Comparison of ENCODE assay signal across 1 cellular context in genomic region chr4:23891064-23891421, GRCh38.
TF ChIP-seq lines count a peak whose summit lies in the region.

No MANE protein-coding gene starts in this region.

TF ChIP-seq in HepG2, 621 proteins besides CTCF, POLR2A, EP300 and RAD21 (continues in another document):
- TF ChIP-seq ZNF687 (CRISPR knock-in tag; IDR thresholded peaks at IDR 0.05) (no peak), TCF7 (IDR thresholded peaks at IDR 0.05; ENCODE audit: low read depth) (no peak), ZNF773 (CRISPR knock-in tag; IDR thresholded peaks at IDR 0.05; ENCODE audit: borderline replicate concordance) (no peak), MXD3 (CRISPR knock-in tag; IDR thresholded peaks at IDR 0.05) (no peak), JUND (CRISPR knock-in tag; IDR thresholded peaks at IDR 0.05) (no peak), MXI1 (IDR thresholded peaks at IDR 0.05; ENCODE audit: borderline replicate concordance, low read depth, low read length) (peak; percentile 31; the same call in 1 of the 3 replicates), STAG1 (CRISPR knock-in tag; IDR thresholded peaks at IDR 0.05) (no peak), HIC2 (CRISPR knock-in tag; IDR thresholded peaks at IDR 0.05; ENCODE audit: low read depth) (no peak), ZNF430 (CRISPR knock-in tag; IDR thresholded peaks at IDR 0.05) (no peak), MIER3 (CRISPR knock-in tag; IDR thresholded peaks at IDR 0.05; ENCODE audit: borderline replicate concordance) (peak; percentile 31; the same call in 1 of the 2 replicates), SOX5 (CRISPR knock-in tag; IDR thresholded peaks at IDR 0.05; ENCODE audit: borderline replicate concordance) (no peak), FUBP1 (CRISPR knock-in tag; IDR thresholded peaks at IDR 0.05; ENCODE audit: borderline replicate concordance) (no peak), THAP11 (CRISPR knock-in tag; IDR thresholded peaks at IDR 0.05) (no peak), ERF (CRISPR knock-in tag; IDR thresholded peaks at IDR 0.05) (no peak), RERE (CRISPR knock-in tag; IDR thresholded peaks at IDR 0.05; ENCODE audit: low read depth) (no peak), FOXA3 (CRISPR knock-in tag; IDR thresholded peaks at IDR 0.05) (peak; percentile 32), NFYC (CRISPR knock-in tag; IDR thresholded peaks at IDR 0.05) (no peak), ZNF446 (CRISPR knock-in tag; IDR thresholded peaks at IDR 0.05) (no peak), ZFP36L1 (CRISPR knock-in tag; IDR thresholded peaks at IDR 0.05) (no peak), BCLAF1 (IDR thresholded peaks at IDR 0.05) (no peak), SP2 (CRISPR knock-in tag; IDR thresholded peaks at IDR 0.05) (no peak), THRA (CRISPR knock-in tag; IDR thresholded peaks at IDR 0.05; ENCODE audit: borderline replicate concordance) (no peak), DMAP1 (CRISPR knock-in tag; IDR thresholded peaks at IDR 0.05) (no peak), AHDC1 (CRISPR knock-in tag; IDR thresholded peaks at IDR 0.05; ENCODE audit: borderline replicate concordance) (no peak), ZNF724P (CRISPR knock-in tag; IDR thresholded peaks at IDR 0.05; ENCODE audit: borderline replicate concordance) (no peak), MTERF4 (CRISPR knock-in tag; IDR thresholded peaks at IDR 0.05) (no peak), ZC3H13 (CRISPR knock-in tag; IDR thresholded peaks at IDR 0.05) (no peak), KLF6 (CRISPR knock-in tag; IDR thresholded peaks at IDR 0.05) (no peak), CENPX (CRISPR knock-in tag; IDR thresholded peaks at IDR 0.05) (no peak), NR1H2 (CRISPR knock-in tag; IDR thresholded peaks at IDR 0.05; ENCODE audit: borderline replicate concordance, low read depth) (no peak), KDM6A (CRISPR knock-in tag; IDR thresholded peaks at IDR 0.05; ENCODE audit: low read depth) (no peak)
